1 cellular context compared by ENCODE assay signal in genomic region chr15:56187665-56188064, GRCh38.
TF ChIP-seq lines count a peak whose summit lies in the region.

No MANE protein-coding gene starts in this region.

TF ChIP-seq in SK-N-SH, 30 proteins besides CTCF, POLR2A, EP300 and RAD21 (continued from another document):
- no peak for TF ChIP-seq USF1 (IDR thresholded peaks at IDR 0.05; ENCODE audit: borderline replicate concordance, low read depth)
- TF ChIP-seq FOXM1 (IDR thresholded peaks at IDR 0.05; ENCODE audit: low read depth), result no peak
TF ChIP-seq in SK-N-SH: peak in this region for 0.
